Comparison of ENCODE assay signal across 9 cellular contexts in the genomic region with DNA sequence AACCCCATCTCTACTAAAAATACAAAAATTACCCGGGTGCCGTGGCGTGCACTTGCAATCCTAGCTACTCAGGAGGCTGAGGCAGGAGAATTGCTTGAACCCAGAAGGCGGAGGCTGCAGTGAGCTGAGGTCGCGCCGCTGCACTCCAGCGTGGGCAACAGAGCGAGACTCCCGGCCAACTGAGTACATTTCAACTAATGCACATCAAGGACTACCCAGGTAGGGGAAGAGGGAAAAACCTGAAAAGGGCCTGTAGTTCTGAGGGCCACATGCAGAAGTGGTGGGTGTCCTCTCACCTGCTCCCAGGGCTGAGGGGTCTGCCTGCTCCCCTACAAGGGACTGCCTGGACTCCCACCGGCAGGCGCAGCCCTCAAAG. TPM values are rescaled to one million over a fixed set of nuclear protein-coding genes. Genes with fewer than 3 reads are reported as not detected.
DNase-seq lines count a peak whose midpoint lies in the region; ATAC-seq and TF ChIP-seq lines count a peak whose summit lies in the region.
"Had no signal": no experiment of that assay in that cellular context is flagged by ENCODE, and none has a peak within 500 bp of the region (broad histone marks: within the 10 kb centered on the region; RNA-seq: fewer than 3 reads in every experiment).

No MANE protein-coding gene starts in this region.

- H3K36me3 ChIP-seq in DND-41 (ENCODE audit: insufficient read depth, low read length) = no peaks in the 10 kb centered on the region
- H3K36me3 ChIP-seq in SK-N-MC (ENCODE audit: insufficient read depth, low read length) = no peaks in the 10 kb centered on the region
- no peaks in the 10 kb centered on the region for H3K36me3 ChIP-seq in prostate gland

- DNase-seq in DND-41 (no peak), SK-N-MC (ENCODE audit: low read depth, low spot score) (no peak), fibroblast of pulmonary artery (ENCODE audit: low read depth) (no peak), prostate gland (ENCODE audit: low spot score) (no peak), NCI-H345 treated with DMSO at 0.1 percent for 48 hours (lab: John Stamatoyannopoulos, UW; ENCODE audit: unreplicated experiment) (no peak), SHP77 treated with DMSO at 0.1 percent for 48 hours (lab: John Stamatoyannopoulos, UW) (no peak)
- DNase-seq: NCI-H446 had no signal

- WGBS in prostate gland = 60% methylated on average over 12 of the region's 12 CpGs

- no peaks in the 10 kb centered on the region for H3K79me2 ChIP-seq in DND-41 (ENCODE audit: insufficient read depth, low read length)

- H3K9me3 ChIP-seq in DND-41 (ENCODE audit: insufficient read depth, low read length, severe bottlenecking) (no peaks in the 10 kb centered on the region), SK-N-MC (ENCODE audit: low read depth, low read length) (no peaks in the 10 kb centered on the region), prostate gland (no peaks in the 10 kb centered on the region)

- ATAC-seq in DND-41 (ENCODE audit: insufficient read depth, low read depth) (no peak; the same call in 2 of the 3 replicates), GM18867 (IDR thresholded peaks at IDR 0.05; ENCODE audit: unreplicated experiment) (no peak), GM19328 (IDR thresholded peaks at IDR 0.05; ENCODE audit: unreplicated experiment) (no peak)

- TF ChIP-seq CTCF in DND-41 (IDR thresholded peaks at IDR 0.05; ENCODE audit: borderline replicate concordance, extremely low read depth, low read length, poor library complexity, severe bottlenecking) = no peak
- no peak for TF ChIP-seq CTCF in fibroblast of pulmonary artery (IDR thresholded peaks at IDR 0.05; ENCODE audit: low read length, missing control alignments)
- no peak for TF ChIP-seq CTCF in prostate gland (IDR thresholded peaks at IDR 0.05)

- TF ChIP-seq POLR2A in prostate gland (IDR thresholded peaks at IDR 0.05) = no peak

- peak overlapping the region; percentile 69 for H3K4me2 ChIP-seq in DND-41 (ENCODE audit: insufficient read depth, low read length)

- intact Hi-C loops in prostate gland (cut with DNase I) = no loop called here

- H3K27ac ChIP-seq in DND-41 (ENCODE audit: low read length) = peak overlapping the region; percentile 80
- H3K27ac ChIP-seq in SK-N-MC = peak overlapping the region; percentile 26; the same call in 1 of the 2 replicates
- H3K27ac ChIP-seq in prostate gland = peak overlapping the region; percentile 89 to 91

- H3K27me3 ChIP-seq in DND-41 (ENCODE audit: insufficient read depth, low read length, poor library complexity) = no peaks in the 10 kb centered on the region
- H3K27me3 ChIP-seq in prostate gland (replicated peaks; ENCODE audit: insufficient read depth) = no peaks in the 10 kb centered on the region

- H3K4me3 ChIP-seq in DND-41 (ENCODE audit: low read depth in 1 of 2, low read length in 2 of 2) = peak overlapping the region; percentile 39 to 68; a peak in 3 of 4 replicates
- peak overlapping the region; percentile 79 for H3K4me3 ChIP-seq in SK-N-MC
- peak overlapping the region; percentile 58 for H3K4me3 ChIP-seq in fibroblast of pulmonary artery (replicated peaks; ENCODE audit: low read depth, low read length)
- H3K4me3 ChIP-seq in prostate gland = peak overlapping the region; percentile 61 to 67

- H3K4me1 ChIP-seq in DND-41 (ENCODE audit: insufficient read depth, low read length) (peaks cover 37% of the 10 kb centered on the region), prostate gland (replicated peaks) (peaks cover 4% of the 10 kb centered on the region)

- H4K20me1 ChIP-seq in DND-41 (ENCODE audit: insufficient read depth, low read length) = no peaks in the 10 kb centered on the region

- peak overlapping the region; percentile 83 for H2AFZ ChIP-seq in DND-41 (ENCODE audit: low read depth, low read length)

- peak overlapping the region; percentile 76 for H3K9ac ChIP-seq in DND-41 (ENCODE audit: low read depth, low read length)
- H3K9ac ChIP-seq in SK-N-MC (ENCODE audit: insufficient read length) = peak overlapping the region; percentile 66

RNA-seq across cellular contexts. Expression of a gene that starts 0.6 kb away (rescaled TPM):
- total RNA-seq in prostate gland = 10 to 100 TPM; 65.0 to 66.4 TPM

RNA-seq across cellular contexts. Expression of a gene that starts 22.6 kb away (rescaled TPM):
- 10 to 100 TPM; 13.6 to 15.1 TPM for total RNA-seq in prostate gland

RNA-seq across cellular contexts. Expression of a gene that starts 40.1 kb away (rescaled TPM):
- 100 to 1,000 TPM in 1 of 2 donors, 10 to 100 TPM in 1; 24.4 to 104 TPM for total RNA-seq in prostate gland

RNA-seq across cellular contexts. Expression of a gene that starts 40.4 kb away (rescaled TPM):
- 100 to 1,000 TPM; 116 to 201 TPM for total RNA-seq in prostate gland

RNA-seq across cellular contexts. Expression of a gene that starts 44.4 kb away (rescaled TPM):
- total RNA-seq in prostate gland = 100 to 1,000 TPM; 120 to 166 TPM

Comparison
In these comparisons a context has a peak if more than half of its experiments do, and no peak if none do; other contexts are left out.
1. H3K27ac ChIP-seq: peak in every context shown above with its lines; median percentile 90 in prostate gland; 80 in DND-41; 26 in SK-N-MC.